ENCODE assay signal across 16 cellular contexts in genomic region chr3:64902117-64902516, GRCh38.
"Had no signal": no experiment of that assay in that cellular context is flagged by ENCODE, and none has a peak within 500 bp of the region (broad histone marks: within the 10 kb centered on the region; RNA-seq: fewer than 3 reads in every experiment).

No MANE protein-coding gene starts in this region.

- H3K4me1 ChIP-seq: prostate gland, SJCRH30 had no signal

- H3K4me3 ChIP-seq: prostate gland, SJCRH30, testis had no signal

- H3K27me3 ChIP-seq: SJCRH30, testis had no signal

- ATAC-seq: activated CD8-positive, alpha-beta T cell treated with anti-CD3 and anti-CD28 coated beads for 36 hours; left colon; natural killer cell; stimulated activated naive B cell treated with anti-CD40 and anti-IgM and Interleukin-4, amounts not matched to agents 10 μg/mL and 1 μg/mL and 100 μg/mL, for 72 hours; T-cell had no signal

- DNase-seq: activated CD4-positive, alpha-beta T cell treated with anti-CD3 and anti-CD28 coated beads, Interleukin-2, amount 10 ng/mL, durations not matched to agents 7 days and 5 days; activated CD4-positive, CD25-positive, alpha-beta regulatory T cell treated with anti-CD3 and anti-CD28 coated beads, Interleukin-2, amount 50 U/mL, for 72 hours; activated CD8-positive, alpha-beta T cell treated with anti-CD3 and anti-CD28 coated beads for 36 hours; activated gamma-delta T cell; effector CD4-positive, alpha-beta T cell; left colon; midbrain; natural killer cell; small intestine; stimulated activated CD4-positive, alpha-beta T cell treated with anti-CD3 and anti-CD28 coated beads, Interleukin-15, amount 100 ng/mL, for 24 hours; stimulated activated naive B cell treated with anti-CD40 and anti-IgM and Interleukin-4, amounts not matched to agents 10 μg/mL and 1 μg/mL and 100 μg/mL, for 72 hours; T-cell; WERI-Rb-1 had no signal

- H3K27ac ChIP-seq: prostate gland, SJCRH30, testis, WERI-Rb-1 had no signal

- H3K9me3 ChIP-seq: prostate gland, SJCRH30, testis had no signal

- H3K36me3 ChIP-seq: prostate gland, SJCRH30, WERI-Rb-1 had no signal
